ENCODE assay signal across 1 cellular context in genomic region chr7:150631084-150631824, GRCh38.
TF ChIP-seq lines count a peak whose summit lies in the region.

No MANE protein-coding gene starts in this region.

TF ChIP-seq in endothelial cell of umbilical vein, 7 proteins besides CTCF, POLR2A, EP300 and RAD21:
- TF ChIP-seq POLR2AphosphoS5 (IDR thresholded peaks at IDR 0.05; ENCODE audit: insufficient read depth, low read depth, low read length) (peak; percentile 49), EZH2 (IDR thresholded peaks at IDR 0.05; ENCODE audit: borderline replicate concordance, low read depth, low read length, severe bottlenecking) (no peak), JUN (IDR thresholded peaks at IDR 0.05; ENCODE audit: borderline replicate concordance, insufficient read depth, insufficient read length, low read depth) (no peak), GATA2 (IDR thresholded peaks at IDR 0.05; ENCODE audit: insufficient read depth, insufficient read length, low read depth, low read length) (peak; percentile 26)
TF ChIP-seq in endothelial cell of umbilical vein: peak in this region for 2.
